Comparison of ENCODE assay signal across 17 cellular contexts in the genomic region with DNA sequence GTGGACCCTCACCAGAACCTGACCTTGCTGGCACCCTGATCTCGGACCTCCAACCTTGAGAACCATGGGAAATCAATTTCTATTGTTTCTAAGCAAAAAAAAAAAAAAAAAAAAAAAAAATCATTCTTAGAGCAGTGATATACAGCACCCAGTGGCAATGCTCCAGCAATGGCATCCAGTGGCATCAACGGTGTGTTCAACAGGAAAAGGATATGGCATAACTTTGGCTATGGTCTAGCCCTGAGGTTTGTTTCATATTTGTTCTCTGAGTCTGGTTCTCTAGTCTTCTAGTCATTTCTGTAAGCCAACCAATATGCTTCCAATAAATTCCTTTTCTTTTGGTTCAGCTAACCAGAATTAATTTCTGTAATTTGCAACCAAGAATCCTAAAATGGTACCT. TPM values are rescaled to one million over a fixed set of nuclear protein-coding genes. Genes with fewer than 3 reads are reported as not detected.
DNase-seq lines count a peak whose midpoint lies in the region; ATAC-seq and TF ChIP-seq lines count a peak whose summit lies in the region.
"Had no signal": no experiment of that assay in that cellular context is flagged by ENCODE, and none has a peak within 500 bp of the region (broad histone marks: within the 10 kb centered on the region; RNA-seq: fewer than 3 reads in every experiment).

No MANE protein-coding gene starts in this region.

- peak in 1 of 5 donors; percentile 36 for DNase-seq in CD4-positive, alpha-beta memory T cell
- DNase-seq in GM06990 (ENCODE audit: extremely low read depth, insufficient read length), result no peak
- DNase-seq in T-helper 17 cell, result no peak
- no peak for DNase-seq in mucosa of descending colon
- no peak for DNase-seq in NCI-H226
- DNase-seq in SIG-M5 (lab: John Stamatoyannopoulos, UW), result no peak
- no peak for DNase-seq in iPS-NIHi11 (ENCODE audit: low spot score)
- DNase-seq in Calu3, result no peak
- DNase-seq: C1 segment of cervical spinal cord, DMS79, endodermal cell, foreskin fibroblast, left cardiac atrium, NCI-H146 had no signal

- no peaks in the 10 kb centered on the region for H3K9me3 ChIP-seq in CD4-positive, alpha-beta memory T cell (ENCODE audit: control insufficient read depth in 1 of 2, low read length in 2 of 2)
- H3K9me3 ChIP-seq in T-helper 17 cell (ENCODE audit: control insufficient read depth, low read length, poor library complexity, severe bottlenecking), result no peaks in the 10 kb centered on the region
- H3K9me3 ChIP-seq in mucosa of descending colon, result no peaks in the 10 kb centered on the region

- H3K4me3 ChIP-seq in CD4-positive, alpha-beta memory T cell (ENCODE audit: low read length in 2 of 2), result no peak overlapping the region
- H3K4me3 ChIP-seq in GM06990 (replicated peaks; ENCODE audit: low read depth, low read length), result peak overlapping the region; percentile 15; the same call in 1 of the 2 replicates
- no peak overlapping the region for H3K4me3 ChIP-seq in mucosa of descending colon

- no peak overlapping the region for H3K27ac ChIP-seq in CD4-positive, alpha-beta memory T cell (ENCODE audit: low read depth, low read length)
- H3K27ac ChIP-seq: parathyroid adenoma had no signal

- no peaks in the 10 kb centered on the region for H3K27me3 Mint-ChIP-seq in CD4-positive, alpha-beta memory T cell
- H3K27me3 Mint-ChIP-seq in T-helper 17 cell (no peaks in the 10 kb centered on the region), Calu3 (ENCODE audit: unreplicated experiment) (no peaks in the 10 kb centered on the region)
- H3K27me3 Mint-ChIP-seq: type B pancreatic cell had no signal

- H3K36me3 ChIP-seq in CD4-positive, alpha-beta memory T cell (ENCODE audit: insufficient read depth, low read length), result peaks cover 3% of the 10 kb centered on the region
- H3K36me3 ChIP-seq in GM06990 (ENCODE audit: control insufficient read depth, insufficient read depth, low read length) (no peaks in the 10 kb centered on the region), mucosa of descending colon (ENCODE audit: low read depth) (no peaks in the 10 kb centered on the region)

- peaks cover 14 to 17% of the 10 kb centered on the region in 2 donors for H3K36me3 Mint-ChIP-seq in CD4-positive, alpha-beta memory T cell
- H3K36me3 Mint-ChIP-seq in T-helper 17 cell (ENCODE audit: low read depth) (peaks cover 5% of the 10 kb centered on the region), Calu3 (ENCODE audit: insufficient read depth, unreplicated experiment) (peaks cover 6% of the 10 kb centered on the region)

- CTCF ChIA-PET in CD4-positive, alpha-beta memory T cell (lab: Charles Lee; ENCODE audit: partially characterized antibody), result interaction anchor here (1.0 to 1.1 kb wide), 2 partner anchors 10 to 19 kb away, joined by 3 to 4 read pairs; no protein-coding TSS in a partner anchor
- CTCF ChIA-PET in Calu3 (lab: Charles Lee), result no interaction called here

- H3K4me3 Mint-ChIP-seq in CD4-positive, alpha-beta memory T cell, result peak overlapping the region in 4 of 8 donors; percentile 48 to 74 (median 70)
- H3K4me3 Mint-ChIP-seq in T-helper 17 cell, result peak overlapping the region; percentile 16
- no peak overlapping the region for H3K4me3 Mint-ChIP-seq in Calu3 (ENCODE audit: low read depth, unreplicated experiment)
- H3K4me3 Mint-ChIP-seq: endodermal cell; T-helper 1 cell treated with Interleukin-12 subunit alpha and Interleukin-12 subunit beta and Interleukin-4 antibody, amounts not matched to agents 30 μg/mL and 1 μg/mL, for 36 hours; type B pancreatic cell had no signal

- BruUV-seq in Calu3 (replicated peaks; lab: Mats Ljungman, UMichigan), result no TSS peak

- intact Hi-C loops in CD4-positive, alpha-beta memory T cell (cut with micrococcal nuclease), result no loop called here
- intact Hi-C loops in mucosa of descending colon (cut with DNase I, micrococcal nuclease), result no loop called here
- intact Hi-C loops in Calu3 (cut with micrococcal nuclease; ENCODE audit: unreplicated experiment), result no loop called here

- no peaks in the 10 kb centered on the region for H3K9me3 Mint-ChIP-seq in CD4-positive, alpha-beta memory T cell
- no peaks in the 10 kb centered on the region for H3K9me3 Mint-ChIP-seq in Calu3 (ENCODE audit: low read depth, unreplicated experiment)
- H3K9me3 Mint-ChIP-seq: endodermal cell; T-helper 1 cell treated with Interleukin-12 subunit alpha and Interleukin-12 subunit beta and Interleukin-4 antibody, amounts not matched to agents 30 μg/mL and 1 μg/mL, for 36 hours; type B pancreatic cell had no signal

- ATAC-seq in T-helper 17 cell (peak; percentile 29), mucosa of descending colon (peak; percentile 40)
- ATAC-seq: left cardiac atrium had no signal

- no peaks in the 10 kb centered on the region for H3K27me3 ChIP-seq in CD4-positive, alpha-beta memory T cell (ENCODE audit: insufficient read depth, low read length)
- no peaks in the 10 kb centered on the region for H3K27me3 ChIP-seq in GM06990 (replicated peaks; ENCODE audit: control insufficient read depth, insufficient read depth, low read length)

- peak overlapping the region in 5 of 7 donors; percentile 17 to 48 (median 43) for H3K27ac Mint-ChIP-seq in CD4-positive, alpha-beta memory T cell
- peak overlapping the region; percentile 0 for H3K27ac Mint-ChIP-seq in T-helper 17 cell
- no peak overlapping the region for H3K27ac Mint-ChIP-seq in Calu3 (ENCODE audit: unreplicated experiment)
- H3K27ac Mint-ChIP-seq: endodermal cell, type B pancreatic cell had no signal

- POLR2A ChIA-PET in CD4-positive, alpha-beta memory T cell (lab: Charles Lee; ENCODE audit: partially characterized antibody), result interaction anchor here (1.2 kb wide), 1 partner anchor 60 kb away, joined by 3 read pairs; no protein-coding TSS in a partner anchor

- H3K4me1 Mint-ChIP-seq in CD4-positive, alpha-beta memory T cell, result peaks cover 41 to 67% (median 47%) of the 10 kb centered on the region in 4 donors
- H3K4me1 Mint-ChIP-seq in T-helper 17 cell (peaks cover 34% of the 10 kb centered on the region), Calu3 (ENCODE audit: low read depth, unreplicated experiment) (peaks cover 4% of the 10 kb centered on the region)
- H3K4me1 Mint-ChIP-seq: endodermal cell had no signal

- TF ChIP-seq CTCF in GM06990 (IDR thresholded peaks at IDR 0.05; ENCODE audit: insufficient read depth, low read length, poor library complexity, severe bottlenecking), result no peak
- TF ChIP-seq CTCF in mucosa of descending colon (IDR thresholded peaks at IDR 0.05), result no peak
- no peak for TF ChIP-seq CTCF in Calu3 (IDR thresholded peaks at IDR 0.05; ENCODE audit: unreplicated experiment)

- H3K4me1 ChIP-seq in CD4-positive, alpha-beta memory T cell (ENCODE audit: insufficient read depth, low read length), result peaks cover 37% of the 10 kb centered on the region
- peaks cover 16% of the 10 kb centered on the region for H3K4me1 ChIP-seq in mucosa of descending colon (ENCODE audit: low read depth)
- H3K4me1 ChIP-seq: parathyroid adenoma had no signal

RNA-seq across cellular contexts. Expression of gene DENND4A, which starts 19.2 kb away (rescaled TPM):
- 10 to 100 TPM; 63.1 to 69.4 TPM for total RNA-seq in CD4-positive, alpha-beta memory T cell
- polyA plus RNA-seq in CD4-positive, alpha-beta memory T cell, result 10 to 100 TPM in 1 of 2 donors, 1 to 10 TPM in 1; 8.4 to 21.3 TPM
- total RNA-seq in T-helper 17 cell (10 to 100 TPM; 63.5 to 71.7 TPM), mucosa of descending colon (10 to 100 TPM; 20.3 to 34.7 (median 20.7) TPM), Calu3 (2022) (26.0 and 26.6 TPM in 2 replicates)
